In the genomic region with DNA sequence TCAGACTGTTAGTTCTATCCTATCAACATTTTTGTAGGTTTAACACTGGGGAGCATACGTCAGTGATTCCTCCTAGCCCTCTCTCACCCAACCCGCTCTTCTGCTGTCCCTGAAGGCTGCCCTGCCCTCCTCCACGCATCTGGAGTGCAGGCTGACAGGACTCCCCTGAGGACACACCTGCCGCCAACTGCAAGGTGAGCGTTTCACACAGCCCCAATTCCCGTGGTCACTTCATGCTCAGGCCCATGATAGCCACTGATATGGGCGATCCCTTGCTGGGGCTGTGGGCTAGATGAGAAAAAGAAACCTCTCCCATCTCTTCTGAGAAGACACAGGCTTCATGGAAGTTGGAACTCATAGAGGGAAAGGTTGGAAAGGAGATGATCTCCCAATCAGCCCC, we compare ENCODE assay signal across 19 cellular contexts.
"Had no signal": no experiment of that assay in that cellular context is flagged by ENCODE, and none has a peak within 500 bp of the region (broad histone marks: within the 10 kb centered on the region; RNA-seq: fewer than 3 reads in every experiment).

No MANE protein-coding gene starts in this region.

- DNase-seq: KBM-7, MV-4-11, NCI-H1048, NCI-H1105, NCI-H1417, NCI-H1436 treated with DMSO at 0.1 percent for 48 hours, NCI-H1694, NCI-H187 treated with DMSO at 0.1 percent for 48 hours, NCI-H2029 treated with DMSO at 0.1 percent for 48 hours, NCI-H2171 treated with DMSO at 0.1 percent for 48 hours, NCI-H524 treated with DMSO at 0.1 percent for 48 hours, NCI-H69, NCI-H774, Right ventricle myocardium superior, RPMI8226, SIG-M5 had no signal

- H3K36me3 ChIP-seq: SJSA1 had no signal

- H3K27ac ChIP-seq: HL-60, SJSA1, SK-N-MC had no signal

- H3K27me3 ChIP-seq: SJSA1 had no signal

- H3K4me1 ChIP-seq: SJSA1 had no signal

- H3K9me3 ChIP-seq: SJSA1 had no signal

- H3K4me3 ChIP-seq: SJSA1, SK-N-MC had no signal
